Comparison of ENCODE assay signal across 8 cellular contexts in the genomic region with DNA sequence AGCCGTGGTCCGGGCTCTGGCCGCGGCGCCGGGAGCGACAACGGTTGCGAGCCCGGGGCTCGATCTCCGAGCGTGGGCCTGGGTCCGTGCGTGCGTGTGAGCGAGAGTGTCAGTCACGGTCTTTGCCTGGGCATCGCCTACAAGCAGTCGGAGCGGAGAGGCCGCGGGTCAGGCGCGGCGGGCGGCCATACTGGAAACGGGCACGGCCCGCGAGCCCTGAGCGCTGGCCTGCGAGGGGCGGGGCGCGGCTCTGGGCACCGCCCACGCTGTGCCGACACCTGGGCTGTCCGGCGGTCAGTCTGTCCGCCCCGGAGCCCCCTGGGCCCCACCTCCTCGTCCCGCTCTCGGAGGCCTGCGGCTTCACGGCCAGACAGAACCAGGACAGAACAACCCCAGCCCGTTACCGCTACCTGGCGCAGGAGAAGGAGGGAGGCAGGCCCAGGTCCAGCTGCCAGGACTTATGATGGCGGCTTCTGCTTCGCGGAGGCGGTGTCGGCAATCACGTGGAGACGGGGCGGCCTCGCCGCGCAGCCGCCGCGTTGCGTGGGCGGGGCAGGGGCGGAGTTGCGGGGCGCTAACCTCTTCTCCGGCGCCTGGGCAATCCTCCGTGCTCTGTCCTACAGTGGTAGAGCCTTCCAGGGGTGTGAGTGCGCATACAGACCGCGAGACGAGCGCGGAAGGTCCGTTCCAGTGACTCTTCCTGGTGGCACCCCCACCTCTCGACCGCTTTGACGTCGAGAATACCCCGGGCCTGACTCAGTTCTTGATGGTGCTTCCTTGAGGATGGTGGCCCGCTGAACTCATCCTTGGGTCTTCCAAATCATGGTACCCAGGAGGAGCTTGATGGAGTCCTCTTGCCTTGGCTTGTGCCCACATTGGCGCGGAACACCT. TPM values are rescaled to one million over a fixed set of nuclear protein-coding genes. Genes with fewer than 3 reads are reported as not detected.
DNase-seq lines count a peak whose midpoint lies in the region; ATAC-seq and TF ChIP-seq lines count a peak whose summit lies in the region.

TMEM131 (minus strand) TSS at position 215 of the 891 bp plus-strand sequence. CDS start 286 bp downstream, outside the sequence.

- peak; percentile 32 for TF ChIP-seq POLR2A in breast epithelium (IDR thresholded peaks at IDR 0.05)

- ATAC-seq in GM18907 (IDR thresholded peaks at IDR 0.05; ENCODE audit: unreplicated experiment) (peak; percentile 86), HG03139 (IDR thresholded peaks at IDR 0.05; ENCODE audit: unreplicated experiment) (peak; percentile 72)

- TF ChIP-seq CTCF in AG04450 (IDR thresholded peaks at IDR 0.05; ENCODE audit: low read depth, low read length) (no peak), WERI-Rb-1 (IDR thresholded peaks at IDR 0.05; ENCODE audit: low read depth, low read length) (no peak), breast epithelium (IDR thresholded peaks at IDR 0.05) (no peak)

- no peaks in the 10 kb centered on the region; the same call in 1 of the 2 replicates for H3K9me3 ChIP-seq in AG04450 (ENCODE audit: control insufficient read depth, insufficient read depth, low read length)
- H3K9me3 ChIP-seq in WERI-Rb-1 (ENCODE audit: severe bottlenecking): no peaks in the 10 kb centered on the region
- no peaks in the 10 kb centered on the region for H3K9me3 ChIP-seq in breast epithelium
- no peaks in the 10 kb centered on the region for H3K9me3 ChIP-seq in iPS-18c (ENCODE audit: control insufficient read depth, insufficient read depth, low read length)
- H3K9me3 ChIP-seq in skeletal muscle tissue (ENCODE audit: control insufficient read depth in 3 of 3, low read length in 3 of 3): no peaks in the 10 kb centered on the region

- H3K27ac ChIP-seq in AG04450 (ENCODE audit: low read depth, low read length): peak within 1 kb of the TSS; percentile 83
- peak within 1 kb of the TSS; percentile 97 for H3K27ac ChIP-seq in WERI-Rb-1
- H3K27ac ChIP-seq in breast epithelium: peak within 1 kb of the TSS; percentile 95 to 97
- H3K27ac ChIP-seq in skeletal muscle tissue (ENCODE audit: low read depth, low read length): peak within 1 kb of the TSS; percentile 96

- POLR2A ChIA-PET in AG04450 (lab: Yijun Ruan, JAX): interaction anchor here (0.5 to 1.1 kb wide), 3 partner anchors 33 to 126 kb away, joined by 3 to 5 read pairs (median 3); no protein-coding TSS in a partner anchor

- H3K36me3 ChIP-seq in WERI-Rb-1 (no peaks in the 10 kb centered on the region), breast epithelium (no peaks in the 10 kb centered on the region), skeletal muscle tissue (ENCODE audit: control insufficient read depth in 3 of 3, insufficient read depth in 3 of 3, low read length in 3 of 3) (no peaks in the 10 kb centered on the region)

- intact Hi-C loops in breast epithelium (cut with DNase I; ENCODE audit: low total_unique reads): no loop called here

- H3K9ac ChIP-seq in skeletal muscle tissue (ENCODE audit: low read depth in 1 of 3, low read length in 3 of 3): peak within 1 kb of the TSS; percentile 93 to 97 (median 94)

- H3K27me3 ChIP-seq in AG04450 (ENCODE audit: control insufficient read depth, insufficient read depth, low read length): peaks cover 2% of the 10 kb centered on the region
- H3K27me3 ChIP-seq in WERI-Rb-1 (ENCODE audit: insufficient read depth, low read depth, severe bottlenecking): no peaks in the 10 kb centered on the region
- no peaks in the 10 kb centered on the region for H3K27me3 ChIP-seq in breast epithelium
- no peaks in the 10 kb centered on the region for H3K27me3 ChIP-seq in skeletal muscle tissue (ENCODE audit: control insufficient read depth in 3 of 3, insufficient read depth in 3 of 3, low read length in 3 of 3)

- CTCF ChIA-PET in AG04450 (lab: Charles Lee): interaction anchor here (0.5 to 1.9 kb wide), 2 partner anchors 189 to 286 kb away, joined by 5 to 8 read pairs; no protein-coding TSS in a partner anchor

- H3K4me1 ChIP-seq in breast epithelium (no peaks in the 10 kb centered on the region), skeletal muscle tissue (ENCODE audit: control insufficient read depth in 3 of 3, insufficient read depth in 3 of 3, low read length in 3 of 3) (peaks cover 15 to 31% (median 30%) of the 10 kb centered on the region in 3 donors)

- H3K4me3 ChIP-seq in AG04450 (ENCODE audit: low read depth, low read length) (peak within 1 kb of the TSS; percentile 87), WERI-Rb-1 (ENCODE audit: low read depth, low read length) (peak within 1 kb of the TSS; percentile 68), breast epithelium (peak within 1 kb of the TSS; percentile 85 to 99 (median 94)), iPS-18c (ENCODE audit: insufficient read depth, low read depth, low read length) (peak within 1 kb of the TSS; percentile 76), skeletal muscle tissue (ENCODE audit: low read length in 3 of 3) (peak within 1 kb of the TSS; percentile 87 to 97 (median 94))

- DNase-seq in AG04450 (ENCODE audit: low read depth, low spot score) (peak; percentile 75), NCI-H2227 (lab: John Stamatoyannopoulos, UW; ENCODE audit: unreplicated experiment) (peak; percentile 96), WERI-Rb-1 (peak; percentile 96), breast epithelium (ENCODE audit: low spot score in 2 of 2) (peak; percentile 92 to 94)

RNA-seq across cellular contexts. Expression of gene TMEM131, which starts in this region (rescaled TPM):
- 23.0 and 24.4 TPM in 2 replicates for polyA plus RNA-seq in AG04450 (2011; rRNA removed)
- polyA minus RNA-seq in AG04450 (2011; rRNA and poly(A)+ RNA removed): 37.9 and 40.7 TPM in 2 replicates
- total RNA-seq in breast epithelium (10 to 100 TPM; 30.6 to 47.4 (median 41.3) TPM), skeletal muscle tissue (32.9 TPM)

Comparison
In these comparisons a context has a peak if more than half of its experiments do, and no peak if none do; other contexts are left out.
1. Peak in every context shown above with its lines: DNase-seq, ATAC-seq, H3K4me3 ChIP-seq and H3K27ac ChIP-seq.